1 cellular context compared by ENCODE assay signal in the genomic region with DNA sequence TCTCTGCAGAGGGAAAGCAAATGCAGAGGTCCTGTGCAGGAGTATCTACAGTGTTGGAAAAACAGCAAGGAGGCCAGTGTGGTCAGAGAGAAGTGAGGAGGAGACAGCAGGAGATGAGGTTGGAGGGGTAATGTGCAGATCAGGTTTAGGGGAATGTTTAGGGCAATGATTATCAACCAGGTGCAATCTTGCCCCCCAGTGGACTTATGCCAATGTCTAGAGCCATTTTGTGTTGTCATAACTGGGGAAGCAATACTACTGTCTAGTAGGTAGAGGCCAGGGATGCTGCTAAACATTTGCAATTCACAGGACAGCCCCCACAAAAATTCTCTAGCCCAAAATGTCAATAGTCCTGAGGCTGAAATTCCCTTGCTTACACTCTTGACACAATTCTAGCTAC.
TF ChIP-seq lines count a peak whose summit lies in the region.

No MANE protein-coding gene starts in this region.

TF ChIP-seq in GM12878, 131 proteins besides CTCF, POLR2A, EP300 and RAD21:
- no peak for TF ChIP-seq ZZZ3 (IDR thresholded peaks at IDR 0.05; ENCODE audit: control insufficient read depth, insufficient read length, low read depth)
- TF ChIP-seq, protein P1, sequence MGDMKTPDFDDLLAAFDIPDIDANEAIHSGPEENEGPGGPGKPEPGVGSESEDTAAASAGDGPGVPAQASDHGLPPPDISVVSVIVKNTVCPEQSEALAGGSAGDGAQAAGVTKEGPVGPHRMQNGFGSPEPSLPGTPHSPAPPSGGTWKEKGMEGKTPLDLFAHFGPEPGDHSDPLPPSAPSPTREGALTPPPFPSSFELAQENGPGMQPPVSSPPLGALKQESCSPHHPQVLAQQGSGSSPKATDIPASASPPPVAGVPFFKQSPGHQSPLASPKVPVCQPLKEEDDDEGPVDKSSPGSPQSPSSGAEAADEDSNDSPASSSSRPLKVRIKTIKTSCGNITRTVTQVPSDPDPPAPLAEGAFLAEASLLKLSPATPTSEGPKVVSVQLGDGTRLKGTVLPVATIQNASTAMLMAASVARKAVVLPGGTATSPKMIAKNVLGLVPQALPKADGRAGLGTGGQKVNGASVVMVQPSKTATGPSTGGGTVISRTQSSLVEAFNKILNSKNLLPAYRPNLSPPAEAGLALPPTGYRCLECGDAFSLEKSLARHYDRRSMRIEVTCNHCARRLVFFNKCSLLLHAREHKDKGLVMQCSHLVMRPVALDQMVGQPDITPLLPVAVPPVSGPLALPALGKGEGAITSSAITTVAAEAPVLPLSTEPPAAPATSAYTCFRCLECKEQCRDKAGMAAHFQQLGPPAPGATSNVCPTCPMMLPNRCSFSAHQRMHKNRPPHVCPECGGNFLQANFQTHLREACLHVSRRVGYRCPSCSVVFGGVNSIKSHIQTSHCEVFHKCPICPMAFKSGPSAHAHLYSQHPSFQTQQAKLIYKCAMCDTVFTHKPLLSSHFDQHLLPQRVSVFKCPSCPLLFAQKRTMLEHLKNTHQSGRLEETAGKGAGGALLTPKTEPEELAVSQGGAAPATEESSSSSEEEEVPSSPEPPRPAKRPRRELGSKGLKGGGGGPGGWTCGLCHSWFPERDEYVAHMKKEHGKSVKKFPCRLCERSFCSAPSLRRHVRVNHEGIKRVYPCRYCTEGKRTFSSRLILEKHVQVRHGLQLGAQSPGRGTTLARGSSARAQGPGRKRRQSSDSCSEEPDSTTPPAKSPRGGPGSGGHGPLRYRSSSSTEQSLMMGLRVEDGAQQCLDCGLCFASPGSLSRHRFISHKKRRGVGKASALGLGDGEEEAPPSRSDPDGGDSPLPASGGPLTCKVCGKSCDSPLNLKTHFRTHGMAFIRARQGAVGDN (IDR thresholded peaks at IDR 0.05) = no peak
- TF ChIP-seq POLR2AphosphoS2 (IDR thresholded peaks at IDR 0.05; ENCODE audit: low read depth, low read length) = no peak
- TF ChIP-seq RAD51 (IDR thresholded peaks at IDR 0.05) = no peak
- no peak for TF ChIP-seq SUZ12 (IDR thresholded peaks at IDR 0.05; ENCODE audit: unreplicated experiment)
- no peak for TF ChIP-seq BACH1 (IDR thresholded peaks at IDR 0.05; ENCODE audit: borderline replicate concordance)
- no peak for TF ChIP-seq MEF2A (IDR thresholded peaks at IDR 0.05; ENCODE audit: insufficient read depth, low read depth, low read length)
